In the genomic region with DNA sequence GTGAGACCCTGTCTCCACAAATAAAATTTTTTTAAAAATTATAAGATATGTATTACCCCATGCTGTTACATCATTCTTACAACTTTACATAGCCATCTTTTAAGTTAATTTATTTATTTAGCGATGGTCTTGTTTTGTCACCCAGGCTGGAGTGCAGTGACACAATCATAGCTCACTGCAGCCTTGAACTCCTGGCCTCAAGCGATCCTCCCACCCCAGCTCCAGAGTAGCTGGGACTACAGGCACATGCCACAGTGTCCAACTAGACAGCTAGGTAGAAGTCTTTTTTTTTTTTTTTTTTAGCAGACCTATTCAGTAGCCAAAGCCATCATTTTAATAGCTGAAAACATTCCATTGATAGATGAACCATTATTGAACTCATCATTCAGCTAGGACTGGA, we compare ENCODE assay signal across 21 cellular contexts.
DNase-seq lines count a peak whose midpoint lies in the region; ATAC-seq, FAIRE-seq and TF ChIP-seq lines count a peak whose summit lies in the region.
"Had no signal": no experiment of that assay in that cellular context is flagged by ENCODE, and none has a peak within 500 bp of the region (broad histone marks: within the 10 kb centered on the region; RNA-seq: fewer than 3 reads in every experiment).

No MANE protein-coding gene starts in this region.

- intact Hi-C loops in HepG2 (cut with micrococcal nuclease; ENCODE audit: unreplicated experiment), result no loop called here
- intact Hi-C loops in right lobe of liver (cut with DNase I), result no loop called here

- WGBS in HepG2 (ENCODE audit: low lambda C conversion rate), result 0% methylated on average over 2 of the region's 2 CpGs
- 71% methylated on average over 2 of the region's 2 CpGs for WGBS in right lobe of liver (ENCODE audit: insufficient coverage, low coverage, low lambda C conversion rate, missing lambda C conversion rate)

- H3K27ac ChIP-seq in HepG2 (ENCODE audit: extremely low read length, insufficient read depth, low read length) (no peak overlapping the region), right lobe of liver (no peak overlapping the region), rectal smooth muscle tissue (ENCODE audit: low read depth, low read length) (peak overlapping the region; percentile 44), stomach smooth muscle (ENCODE audit: low read length) (peak overlapping the region; percentile 46)
- H3K27ac ChIP-seq: 22Rv1; A549; BLaER1 treated with 17β-estradiol and CSF1 and Interleukin-3, amounts not matched to agents 10 nM and 100 nM; C4-2B had no signal

- in situ Hi-C loops in HepG2 (cut with HindIII; ENCODE audit: extremely low pct_ligation_motif_present, low pct_unique_long_range_greater_than_20kb) (no loop called here), HAP-1 (cut with MboI; ENCODE audit: low sequenced_read_pairs) (no loop called here)

- POLR2A ChIA-PET in HepG2 (lab: Yijun Ruan, JAX), result interaction anchor here (0.6 kb wide), 1 partner anchor 53 kb away, joined by 3 read pairs; no protein-coding TSS in a partner anchor

- no peaks in the 10 kb centered on the region for H3K79me2 ChIP-seq in HepG2 (ENCODE audit: insufficient read depth, low read length)

- H3K4me1 ChIP-seq in HepG2 (ENCODE audit: insufficient read depth, low read length) (peaks cover 16% of the 10 kb centered on the region), right lobe of liver (no peaks in the 10 kb centered on the region), rectal smooth muscle tissue (ENCODE audit: control insufficient read depth, insufficient read depth, low read length) (no peaks in the 10 kb centered on the region), stomach smooth muscle (ENCODE audit: control insufficient read depth, insufficient read depth, low read length) (peaks cover 16% of the 10 kb centered on the region), HAP-1 (no peaks in the 10 kb centered on the region)
- H3K4me1 ChIP-seq: A549, Caco-2 had no signal

- TF ChIP-seq CTCF in HepG2 (CRISPR knock-in tag; IDR thresholded peaks at IDR 0.05), result no peak
- no peak for TF ChIP-seq CTCF in right lobe of liver (IDR thresholded peaks at IDR 0.05)

- H3K27me3 ChIP-seq in HepG2 (ENCODE audit: control insufficient read depth in 1 of 2, insufficient read depth in 2 of 2, low read length in 2 of 2) (peaks cover 0 to 8% of the 10 kb centered on the region in 2 experiments; a peak in 3 of 5 replicates), right lobe of liver (no peaks in the 10 kb centered on the region), rectal smooth muscle tissue (ENCODE audit: control insufficient read depth, insufficient read depth, low read length) (no peaks in the 10 kb centered on the region), stomach smooth muscle (ENCODE audit: control insufficient read depth in 1 of 2, insufficient read depth in 2 of 2, low read length in 2 of 2) (no peaks in the 10 kb centered on the region), HAP-1 (ENCODE audit: low read depth) (no peaks in the 10 kb centered on the region)
- H3K27me3 ChIP-seq: BLaER1 treated with 17β-estradiol and CSF1 and Interleukin-3, amounts not matched to agents 10 nM and 100 nM had no signal

- no peaks in the 10 kb centered on the region for H4K20me1 ChIP-seq in HepG2 (ENCODE audit: insufficient read depth, low read length)

- DNase-seq in HepG2 (ENCODE audit: low spot score) (peak; percentile 63), right lobe of liver (no peak), HAP-1 (ENCODE audit: low spot score in 2 of 2) (no peak)
- DNase-seq: AML-193; Caco-2; Calu3; CD4-positive, alpha-beta T cell; CD8-positive, alpha-beta T cell; DMS79 treated with DMSO at 0.1 percent for 48 hours; GF-D8 had no signal

- H3K4me2 ChIP-seq in HepG2 (ENCODE audit: low read depth, low read length), result no peak overlapping the region
- H3K4me2 ChIP-seq: A549 had no signal

- ATAC-seq in HepG2 (peak; percentile 59), right lobe of liver (no peak), HG02938 (IDR thresholded peaks at IDR 0.05; ENCODE audit: unreplicated experiment) (no peak)
- ATAC-seq: A549; CD8-positive, alpha-beta T cell had no signal

- H3K36me3 ChIP-seq in HepG2 (replicated peaks in 1 of 2; ENCODE audit: control insufficient read depth in 1 of 2, insufficient read depth in 2 of 2, low read length in 2 of 2) (no peaks in the 10 kb centered on the region), right lobe of liver (no peaks in the 10 kb centered on the region), rectal smooth muscle tissue (ENCODE audit: control insufficient read depth, insufficient read depth, low read length) (peaks cover 44% of the 10 kb centered on the region), stomach smooth muscle (ENCODE audit: control insufficient read depth in 2 of 2, insufficient read depth in 2 of 2, low read length in 2 of 2) (peaks cover 77 to 82% of the 10 kb centered on the region in 2 donors), HAP-1 (replicated peaks) (no peaks in the 10 kb centered on the region)

- CTCF ChIA-PET in HepG2 (lab: Yijun Ruan, JAX; ENCODE audit: low intra/inter-chr PET ratio, low total read pairs), result no interaction called here

- TF ChIP-seq POLR2A in HepG2 (IDR thresholded peaks at IDR 0.05; ENCODE audit: insufficient read depth in 1 of 2, low read depth in 2 of 2, low read length in 2 of 2) (no peak), right lobe of liver (IDR thresholded peaks at IDR 0.05) (no peak)

- H3K9me3 ChIP-seq in HepG2 (ENCODE audit: low read length) (no peaks in the 10 kb centered on the region), right lobe of liver (no peaks in the 10 kb centered on the region), stomach smooth muscle (ENCODE audit: control insufficient read depth in 2 of 2, low read length in 2 of 2) (no peaks in the 10 kb centered on the region), HAP-1 (no peaks in the 10 kb centered on the region)
- H3K9me3 ChIP-seq: A549, Caco-2 had no signal

- H3K4me3 ChIP-seq in HepG2 (replicated peaks in 1 of 3; ENCODE audit: insufficient read depth in 1 of 3, low read depth in 2 of 3, low read length in 3 of 3), result no peak overlapping the region
- H3K4me3 ChIP-seq in right lobe of liver, result no peak overlapping the region
- H3K4me3 ChIP-seq in rectal smooth muscle tissue (ENCODE audit: low read length), result no peak overlapping the region
- no peak overlapping the region for H3K4me3 ChIP-seq in stomach smooth muscle (ENCODE audit: low read length in 2 of 2)
- H3K4me3 ChIP-seq in HAP-1, result no peak overlapping the region
- H3K4me3 ChIP-seq: A549; BLaER1 treated with 17β-estradiol and CSF1 and Interleukin-3, amounts not matched to agents 10 nM and 100 nM had no signal

- H3K9ac ChIP-seq in HepG2 (ENCODE audit: insufficient read depth, low read depth, low read length) (no peak overlapping the region), rectal smooth muscle tissue (ENCODE audit: low read length) (no peak overlapping the region), stomach smooth muscle (ENCODE audit: low read length in 2 of 2) (no peak overlapping the region)
- H3K9ac ChIP-seq: BLaER1 treated with 17β-estradiol and CSF1 and Interleukin-3, amounts not matched to agents 10 nM and 100 nM had no signal

- TF ChIP-seq EP300 in HepG2 (IDR thresholded peaks at IDR 0.05; ENCODE audit: low read depth in 2 of 2, low read length in 2 of 2) (no peak), HepG2 (CRISPR knock-in tag; IDR thresholded peaks at IDR 0.05; ENCODE audit: borderline replicate concordance) (no peak)

- BruUV-seq in HepG2 (replicated peaks; lab: Mats Ljungman, UMichigan), result no TSS peak

- FAIRE-seq in HepG2 (lab: Jason Lieb, UNC), result peak; percentile 70
- FAIRE-seq: A549, D721Med, G401.6, GM12891, GM19239 had no signal

- H2AFZ ChIP-seq in HepG2 (ENCODE audit: low read length), result no peak overlapping the region

- no peak for TF ChIP-seq RAD21 in HepG2 (CRISPR knock-in tag; IDR thresholded peaks at IDR 0.05)

TF ChIP-seq in HepG2, 621 proteins besides CTCF, POLR2A, EP300 and RAD21 (continues in another document):
- TF ChIP-seq CEBPG (CRISPR knock-in tag; IDR thresholded peaks at IDR 0.05) (0 out of 2 replicates have a peak, but pooled peaks have one; percentile 21), ZNF251 (CRISPR knock-in tag; IDR thresholded peaks at IDR 0.05) (no peak), NFE2L1 (CRISPR knock-in tag; IDR thresholded peaks at IDR 0.05; ENCODE audit: borderline replicate concordance) (no peak), ELF1 (CRISPR knock-in tag; IDR thresholded peaks at IDR 0.05) (no peak), CBFB (CRISPR knock-in tag; IDR thresholded peaks at IDR 0.05) (no peak), MAFG (CRISPR knock-in tag; IDR thresholded peaks at IDR 0.05) (no peak), CEBPB (IDR thresholded peaks at IDR 0.05; ENCODE audit: borderline replicate concordance, low read depth, low read length) (peak; percentile 44; the same call in 1 of the 2 replicates), NFYC (CRISPR knock-in tag; IDR thresholded peaks at IDR 0.05) (no peak), ZNF20 (CRISPR knock-in tag; IDR thresholded peaks at IDR 0.05) (no peak), ZNF83 (CRISPR knock-in tag; IDR thresholded peaks at IDR 0.05; ENCODE audit: borderline replicate concordance) (no peak), ZNF337 (CRISPR knock-in tag; IDR thresholded peaks at IDR 0.05; ENCODE audit: borderline replicate concordance, low read depth) (no peak), NCOA5 (CRISPR knock-in tag; IDR thresholded peaks at IDR 0.05) (no peak), FOXC1 (CRISPR knock-in tag; IDR thresholded peaks at IDR 0.05; ENCODE audit: borderline replicate concordance) (no peak), THYN1 (CRISPR knock-in tag; IDR thresholded peaks at IDR 0.05; ENCODE audit: borderline replicate concordance, low read depth) (no peak), HNF4A (CRISPR knock-in tag; IDR thresholded peaks at IDR 0.05) (peak; percentile 60)
- TF ChIP-seq, protein P1, sequence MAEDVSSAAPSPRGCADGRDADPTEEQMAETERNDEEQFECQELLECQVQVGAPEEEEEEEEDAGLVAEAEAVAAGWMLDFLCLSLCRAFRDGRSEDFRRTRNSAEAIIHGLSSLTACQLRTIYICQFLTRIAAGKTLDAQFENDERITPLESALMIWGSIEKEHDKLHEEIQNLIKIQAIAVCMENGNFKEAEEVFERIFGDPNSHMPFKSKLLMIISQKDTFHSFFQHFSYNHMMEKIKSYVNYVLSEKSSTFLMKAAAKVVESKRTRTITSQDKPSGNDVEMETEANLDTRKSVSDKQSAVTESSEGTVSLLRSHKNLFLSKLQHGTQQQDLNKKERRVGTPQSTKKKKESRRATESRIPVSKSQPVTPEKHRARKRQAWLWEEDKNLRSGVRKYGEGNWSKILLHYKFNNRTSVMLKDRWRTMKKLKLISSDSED (CRISPR knock-in tag; IDR thresholded peaks at IDR 0.05), result no peak
- TF ChIP-seq, protein P2, sequence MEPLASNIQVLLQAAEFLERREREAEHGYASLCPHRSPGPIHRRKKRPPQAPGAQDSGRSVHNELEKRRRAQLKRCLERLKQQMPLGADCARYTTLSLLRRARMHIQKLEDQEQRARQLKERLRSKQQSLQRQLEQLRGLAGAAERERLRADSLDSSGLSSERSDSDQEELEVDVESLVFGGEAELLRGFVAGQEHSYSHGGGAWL (CRISPR knock-in tag; IDR thresholded peaks at IDR 0.05), result no peak

Comparison
In these comparisons a context has a peak if more than half of its experiments do, and no peak if none do; other contexts are left out.
1. H3K27ac ChIP-seq: peak in rectal smooth muscle tissue (single experiment) and stomach smooth muscle (single experiment); none in HepG2 (single experiment) and right lobe of liver (0 of 3).